In the genomic region with DNA sequence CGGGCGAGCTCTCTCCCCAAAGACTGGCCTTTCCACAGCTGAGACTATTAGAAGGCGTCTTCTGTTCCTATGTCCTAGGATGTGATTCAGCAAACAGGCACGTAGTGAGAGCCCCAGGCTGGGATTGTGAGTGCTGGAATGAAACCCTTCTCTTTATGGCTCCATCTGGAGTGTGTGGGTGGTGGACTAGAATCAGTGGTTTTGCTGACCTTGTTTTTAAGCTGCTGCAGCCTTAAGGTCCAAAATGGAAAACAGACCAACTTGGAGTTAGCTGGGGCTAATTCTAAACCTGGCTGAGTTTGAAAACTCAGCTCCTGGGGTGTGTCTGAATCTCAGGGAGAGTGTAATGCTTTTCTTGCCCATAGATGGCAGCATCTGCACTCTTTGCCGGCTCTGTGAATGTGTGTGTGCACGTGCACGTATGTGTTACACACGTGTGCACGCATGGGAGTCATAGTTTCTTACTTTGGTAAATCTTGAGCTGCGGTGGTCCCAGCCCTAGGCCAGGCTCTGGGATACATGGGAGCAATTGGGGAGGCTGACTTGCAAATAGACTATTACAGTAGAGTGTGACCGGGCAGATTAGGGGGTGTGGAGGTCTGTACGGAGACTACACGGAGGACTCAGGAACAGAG, we compare ENCODE assay signal across 1 cellular context.
A peak's percentile ranks its signal among the peaks of the same experiment; 100 is the strongest.
TF ChIP-seq lines count a peak whose summit lies in the region.

No MANE protein-coding gene starts in this region.

TF ChIP-seq in K562, 482 proteins besides CTCF, POLR2A, EP300 and RAD21 (continued from another document and continues in another):
- TF ChIP-seq MYC (IDR thresholded peaks at IDR 0.05; ENCODE audit: low read depth, low read length) (peak; percentile 92), MYC (CRISPR knock-in tag; IDR thresholded peaks at IDR 0.05; ENCODE audit: borderline replicate concordance, low read depth) (no peak), ARID1B (IDR thresholded peaks at IDR 0.05) (peak; percentile 41; the same call in 1 of the 2 replicates), BRD4 (IDR thresholded peaks at IDR 0.05) (no peak), JUN (IDR thresholded peaks at IDR 0.05; ENCODE audit: borderline replicate concordance, low read depth, low read length) (no peak), JUN (CRISPR knock-in tag; IDR thresholded peaks at IDR 0.05; ENCODE audit: borderline replicate concordance) (peak; percentile 42; the same call in 1 of the 2 replicates), PYGO2 (tag; IDR thresholded peaks at IDR 0.05) (no peak), KLF10 (CRISPR knock-in tag; IDR thresholded peaks at IDR 0.05) (no peak), HNRNPL (IDR thresholded peaks at IDR 0.05; ENCODE audit: low read depth, low read length) (no peak), SOX6 (IDR thresholded peaks at IDR 0.05) (peak; percentile 74), EGR1 (conservative IDR thresholded peaks at IDR 0.05) (0 out of 2 replicates have a peak, but pooled peaks have one; percentile 9), HMG20A (CRISPR knock-in tag; conservative IDR thresholded peaks at IDR 0.05) (no peak), C11orf30 (IDR thresholded peaks at IDR 0.05; ENCODE audit: low read depth) (peak; percentile 42; the same call in 1 of the 2 replicates), FOXA3 (CRISPR knock-in tag; conservative IDR thresholded peaks at IDR 0.05 in 1 of 2, IDR thresholded peaks at IDR 0.05 in 1 of 2) (peak; percentile 31 to 83; a peak in 2 of 4 replicates), STAT5A (IDR thresholded peaks at IDR 0.05; ENCODE audit: borderline replicate concordance, low read length) (no peak), CBX3 (IDR thresholded peaks at IDR 0.05; ENCODE audit: borderline replicate concordance in 1 of 2, low read length in 2 of 2) (peak in 1 of 2 experiments; percentile 55; a peak in 1 of 3 replicates), XRCC3 (IDR thresholded peaks at IDR 0.05) (no peak), CBFB (CRISPR knock-in tag; IDR thresholded peaks at IDR 0.05) (peak; percentile 40; the same call in 1 of the 2 replicates), SMC3 (conservative IDR thresholded peaks at IDR 0.05; ENCODE audit: insufficient read depth, low read depth, low read length) (peak; percentile 29; the same call in 1 of the 2 replicates), ZNF431 (CRISPR knock-in tag; IDR thresholded peaks at IDR 0.05) (peak; percentile 75), ZNF140 (CRISPR knock-in tag; IDR thresholded peaks at IDR 0.05) (no peak), GTF2F1 (IDR thresholded peaks at IDR 0.05; ENCODE audit: low read depth, low read length) (no peak), ZNF583 (CRISPR knock-in tag; IDR thresholded peaks at IDR 0.05) (no peak), SRSF1 (IDR thresholded peaks at IDR 0.05; ENCODE audit: low read depth, low read length) (no peak), BRD9 (IDR thresholded peaks at IDR 0.05; ENCODE audit: low read depth, partially characterized antibody) (peak; percentile 53), ZKSCAN8 (CRISPR knock-in tag; IDR thresholded peaks at IDR 0.05) (no peak), ZNF764 (CRISPR knock-in tag; IDR thresholded peaks at IDR 0.05; ENCODE audit: low read depth) (no peak), ERF (CRISPR knock-in tag; IDR thresholded peaks at IDR 0.05) (0 out of 2 replicates have a peak, but pooled peaks have one; percentile 23)
- TF ChIP-seq, protein P1, sequence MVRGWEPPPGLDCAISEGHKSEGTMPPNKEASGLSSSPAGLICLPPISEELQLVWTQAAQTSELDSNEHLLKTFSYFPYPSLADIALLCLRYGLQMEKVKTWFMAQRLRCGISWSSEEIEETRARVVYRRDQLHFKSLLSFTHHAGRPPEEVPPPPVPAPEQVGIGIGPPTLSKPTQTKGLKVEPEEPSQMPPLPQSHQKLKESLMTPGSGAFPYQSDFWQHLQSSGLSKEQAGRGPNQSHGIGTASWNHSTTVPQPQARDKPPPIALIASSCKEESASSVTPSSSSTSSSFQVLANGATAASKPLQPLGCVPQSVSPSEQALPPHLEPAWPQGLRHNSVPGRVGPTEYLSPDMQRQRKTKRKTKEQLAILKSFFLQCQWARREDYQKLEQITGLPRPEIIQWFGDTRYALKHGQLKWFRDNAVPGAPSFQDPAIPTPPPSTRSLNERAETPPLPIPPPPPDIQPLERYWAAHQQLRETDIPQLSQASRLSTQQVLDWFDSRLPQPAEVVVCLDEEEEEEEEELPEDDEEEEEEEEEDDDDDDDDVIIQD (CRISPR knock-in tag; IDR thresholded peaks at IDR 0.05), result no peak
- TF ChIP-seq, protein P2, sequence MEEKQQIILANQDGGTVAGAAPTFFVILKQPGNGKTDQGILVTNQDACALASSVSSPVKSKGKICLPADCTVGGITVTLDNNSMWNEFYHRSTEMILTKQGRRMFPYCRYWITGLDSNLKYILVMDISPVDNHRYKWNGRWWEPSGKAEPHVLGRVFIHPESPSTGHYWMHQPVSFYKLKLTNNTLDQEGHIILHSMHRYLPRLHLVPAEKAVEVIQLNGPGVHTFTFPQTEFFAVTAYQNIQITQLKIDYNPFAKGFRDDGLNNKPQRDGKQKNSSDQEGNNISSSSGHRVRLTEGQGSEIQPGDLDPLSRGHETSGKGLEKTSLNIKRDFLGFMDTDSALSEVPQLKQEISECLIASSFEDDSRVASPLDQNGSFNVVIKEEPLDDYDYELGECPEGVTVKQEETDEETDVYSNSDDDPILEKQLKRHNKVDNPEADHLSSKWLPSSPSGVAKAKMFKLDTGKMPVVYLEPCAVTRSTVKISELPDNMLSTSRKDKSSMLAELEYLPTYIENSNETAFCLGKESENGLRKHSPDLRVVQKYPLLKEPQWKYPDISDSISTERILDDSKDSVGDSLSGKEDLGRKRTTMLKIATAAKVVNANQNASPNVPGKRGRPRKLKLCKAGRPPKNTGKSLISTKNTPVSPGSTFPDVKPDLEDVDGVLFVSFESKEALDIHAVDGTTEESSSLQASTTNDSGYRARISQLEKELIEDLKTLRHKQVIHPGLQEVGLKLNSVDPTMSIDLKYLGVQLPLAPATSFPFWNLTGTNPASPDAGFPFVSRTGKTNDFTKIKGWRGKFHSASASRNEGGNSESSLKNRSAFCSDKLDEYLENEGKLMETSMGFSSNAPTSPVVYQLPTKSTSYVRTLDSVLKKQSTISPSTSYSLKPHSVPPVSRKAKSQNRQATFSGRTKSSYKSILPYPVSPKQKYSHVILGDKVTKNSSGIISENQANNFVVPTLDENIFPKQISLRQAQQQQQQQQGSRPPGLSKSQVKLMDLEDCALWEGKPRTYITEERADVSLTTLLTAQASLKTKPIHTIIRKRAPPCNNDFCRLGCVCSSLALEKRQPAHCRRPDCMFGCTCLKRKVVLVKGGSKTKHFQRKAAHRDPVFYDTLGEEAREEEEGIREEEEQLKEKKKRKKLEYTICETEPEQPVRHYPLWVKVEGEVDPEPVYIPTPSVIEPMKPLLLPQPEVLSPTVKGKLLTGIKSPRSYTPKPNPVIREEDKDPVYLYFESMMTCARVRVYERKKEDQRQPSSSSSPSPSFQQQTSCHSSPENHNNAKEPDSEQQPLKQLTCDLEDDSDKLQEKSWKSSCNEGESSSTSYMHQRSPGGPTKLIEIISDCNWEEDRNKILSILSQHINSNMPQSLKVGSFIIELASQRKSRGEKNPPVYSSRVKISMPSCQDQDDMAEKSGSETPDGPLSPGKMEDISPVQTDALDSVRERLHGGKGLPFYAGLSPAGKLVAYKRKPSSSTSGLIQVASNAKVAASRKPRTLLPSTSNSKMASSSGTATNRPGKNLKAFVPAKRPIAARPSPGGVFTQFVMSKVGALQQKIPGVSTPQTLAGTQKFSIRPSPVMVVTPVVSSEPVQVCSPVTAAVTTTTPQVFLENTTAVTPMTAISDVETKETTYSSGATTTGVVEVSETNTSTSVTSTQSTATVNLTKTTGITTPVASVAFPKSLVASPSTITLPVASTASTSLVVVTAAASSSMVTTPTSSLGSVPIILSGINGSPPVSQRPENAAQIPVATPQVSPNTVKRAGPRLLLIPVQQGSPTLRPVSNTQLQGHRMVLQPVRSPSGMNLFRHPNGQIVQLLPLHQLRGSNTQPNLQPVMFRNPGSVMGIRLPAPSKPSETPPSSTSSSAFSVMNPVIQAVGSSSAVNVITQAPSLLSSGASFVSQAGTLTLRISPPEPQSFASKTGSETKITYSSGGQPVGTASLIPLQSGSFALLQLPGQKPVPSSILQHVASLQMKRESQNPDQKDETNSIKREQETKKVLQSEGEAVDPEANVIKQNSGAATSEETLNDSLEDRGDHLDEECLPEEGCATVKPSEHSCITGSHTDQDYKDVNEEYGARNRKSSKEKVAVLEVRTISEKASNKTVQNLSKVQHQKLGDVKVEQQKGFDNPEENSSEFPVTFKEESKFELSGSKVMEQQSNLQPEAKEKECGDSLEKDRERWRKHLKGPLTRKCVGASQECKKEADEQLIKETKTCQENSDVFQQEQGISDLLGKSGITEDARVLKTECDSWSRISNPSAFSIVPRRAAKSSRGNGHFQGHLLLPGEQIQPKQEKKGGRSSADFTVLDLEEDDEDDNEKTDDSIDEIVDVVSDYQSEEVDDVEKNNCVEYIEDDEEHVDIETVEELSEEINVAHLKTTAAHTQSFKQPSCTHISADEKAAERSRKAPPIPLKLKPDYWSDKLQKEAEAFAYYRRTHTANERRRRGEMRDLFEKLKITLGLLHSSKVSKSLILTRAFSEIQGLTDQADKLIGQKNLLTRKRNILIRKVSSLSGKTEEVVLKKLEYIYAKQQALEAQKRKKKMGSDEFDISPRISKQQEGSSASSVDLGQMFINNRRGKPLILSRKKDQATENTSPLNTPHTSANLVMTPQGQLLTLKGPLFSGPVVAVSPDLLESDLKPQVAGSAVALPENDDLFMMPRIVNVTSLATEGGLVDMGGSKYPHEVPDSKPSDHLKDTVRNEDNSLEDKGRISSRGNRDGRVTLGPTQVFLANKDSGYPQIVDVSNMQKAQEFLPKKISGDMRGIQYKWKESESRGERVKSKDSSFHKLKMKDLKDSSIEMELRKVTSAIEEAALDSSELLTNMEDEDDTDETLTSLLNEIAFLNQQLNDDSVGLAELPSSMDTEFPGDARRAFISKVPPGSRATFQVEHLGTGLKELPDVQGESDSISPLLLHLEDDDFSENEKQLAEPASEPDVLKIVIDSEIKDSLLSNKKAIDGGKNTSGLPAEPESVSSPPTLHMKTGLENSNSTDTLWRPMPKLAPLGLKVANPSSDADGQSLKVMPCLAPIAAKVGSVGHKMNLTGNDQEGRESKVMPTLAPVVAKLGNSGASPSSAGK (IDR thresholded peaks at IDR 0.05), result peak; percentile 97
- TF ChIP-seq, protein P3, sequence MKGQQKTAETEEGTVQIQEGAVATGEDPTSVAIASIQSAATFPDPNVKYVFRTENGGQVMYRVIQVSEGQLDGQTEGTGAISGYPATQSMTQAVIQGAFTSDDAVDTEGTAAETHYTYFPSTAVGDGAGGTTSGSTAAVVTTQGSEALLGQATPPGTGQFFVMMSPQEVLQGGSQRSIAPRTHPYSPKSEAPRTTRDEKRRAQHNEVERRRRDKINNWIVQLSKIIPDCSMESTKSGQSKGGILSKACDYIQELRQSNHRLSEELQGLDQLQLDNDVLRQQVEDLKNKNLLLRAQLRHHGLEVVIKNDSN (CRISPR knock-in tag; IDR thresholded peaks at IDR 0.05), result peak; percentile 77
- TF ChIP-seq, protein P4, sequence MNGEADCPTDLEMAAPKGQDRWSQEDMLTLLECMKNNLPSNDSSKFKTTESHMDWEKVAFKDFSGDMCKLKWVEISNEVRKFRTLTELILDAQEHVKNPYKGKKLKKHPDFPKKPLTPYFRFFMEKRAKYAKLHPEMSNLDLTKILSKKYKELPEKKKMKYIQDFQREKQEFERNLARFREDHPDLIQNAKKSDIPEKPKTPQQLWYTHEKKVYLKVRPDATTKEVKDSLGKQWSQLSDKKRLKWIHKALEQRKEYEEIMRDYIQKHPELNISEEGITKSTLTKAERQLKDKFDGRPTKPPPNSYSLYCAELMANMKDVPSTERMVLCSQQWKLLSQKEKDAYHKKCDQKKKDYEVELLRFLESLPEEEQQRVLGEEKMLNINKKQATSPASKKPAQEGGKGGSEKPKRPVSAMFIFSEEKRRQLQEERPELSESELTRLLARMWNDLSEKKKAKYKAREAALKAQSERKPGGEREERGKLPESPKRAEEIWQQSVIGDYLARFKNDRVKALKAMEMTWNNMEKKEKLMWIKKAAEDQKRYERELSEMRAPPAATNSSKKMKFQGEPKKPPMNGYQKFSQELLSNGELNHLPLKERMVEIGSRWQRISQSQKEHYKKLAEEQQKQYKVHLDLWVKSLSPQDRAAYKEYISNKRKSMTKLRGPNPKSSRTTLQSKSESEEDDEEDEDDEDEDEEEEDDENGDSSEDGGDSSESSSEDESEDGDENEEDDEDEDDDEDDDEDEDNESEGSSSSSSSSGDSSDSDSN (IDR thresholded peaks at IDR 0.05; ENCODE audit: borderline replicate concordance in 1 of 2, low read depth in 2 of 2, low read length in 2 of 2), result no peak
- TF ChIP-seq, protein P5, sequence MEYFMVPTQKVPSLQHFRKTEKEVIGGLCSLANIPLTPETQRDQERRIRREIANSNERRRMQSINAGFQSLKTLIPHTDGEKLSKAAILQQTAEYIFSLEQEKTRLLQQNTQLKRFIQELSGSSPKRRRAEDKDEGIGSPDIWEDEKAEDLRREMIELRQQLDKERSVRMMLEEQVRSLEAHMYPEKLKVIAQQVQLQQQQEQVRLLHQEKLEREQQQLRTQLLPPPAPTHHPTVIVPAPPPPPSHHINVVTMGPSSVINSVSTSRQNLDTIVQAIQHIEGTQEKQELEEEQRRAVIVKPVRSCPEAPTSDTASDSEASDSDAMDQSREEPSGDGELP (CRISPR knock-in tag; IDR thresholded peaks at IDR 0.05; ENCODE audit: borderline replicate concordance), result 0 out of 2 replicates have a peak, but pooled peaks have one; percentile 43
- TF ChIP-seq, protein P6, sequence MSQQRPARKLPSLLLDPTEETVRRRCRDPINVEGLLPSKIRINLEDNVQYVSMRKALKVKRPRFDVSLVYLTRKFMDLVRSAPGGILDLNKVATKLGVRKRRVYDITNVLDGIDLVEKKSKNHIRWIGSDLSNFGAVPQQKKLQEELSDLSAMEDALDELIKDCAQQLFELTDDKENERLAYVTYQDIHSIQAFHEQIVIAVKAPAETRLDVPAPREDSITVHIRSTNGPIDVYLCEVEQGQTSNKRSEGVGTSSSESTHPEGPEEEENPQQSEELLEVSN (IDR thresholded peaks at IDR 0.05; ENCODE audit: borderline replicate concordance in 1 of 2, extremely low read depth in 1 of 2, insufficient read depth in 1 of 2, insufficient read length in 1 of 2, low read depth in 1 of 2, low read length in 1 of 2, poor library complexity in 1 of 2, severe bottlenecking in 1 of 2), result peak; percentile 84 to 90
- TF ChIP-seq, protein P7, sequence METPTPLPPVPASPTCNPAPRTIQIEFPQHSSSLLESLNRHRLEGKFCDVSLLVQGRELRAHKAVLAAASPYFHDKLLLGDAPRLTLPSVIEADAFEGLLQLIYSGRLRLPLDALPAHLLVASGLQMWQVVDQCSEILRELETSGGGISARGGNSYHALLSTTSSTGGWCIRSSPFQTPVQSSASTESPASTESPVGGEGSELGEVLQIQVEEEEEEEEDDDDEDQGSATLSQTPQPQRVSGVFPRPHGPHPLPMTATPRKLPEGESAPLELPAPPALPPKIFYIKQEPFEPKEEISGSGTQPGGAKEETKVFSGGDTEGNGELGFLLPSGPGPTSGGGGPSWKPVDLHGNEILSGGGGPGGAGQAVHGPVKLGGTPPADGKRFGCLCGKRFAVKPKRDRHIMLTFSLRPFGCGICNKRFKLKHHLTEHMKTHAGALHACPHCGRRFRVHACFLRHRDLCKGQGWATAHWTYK (CRISPR knock-in tag; IDR thresholded peaks at IDR 0.05), result peak; percentile 58; the same call in 1 of the 2 replicates
- TF ChIP-seq, protein P8, sequence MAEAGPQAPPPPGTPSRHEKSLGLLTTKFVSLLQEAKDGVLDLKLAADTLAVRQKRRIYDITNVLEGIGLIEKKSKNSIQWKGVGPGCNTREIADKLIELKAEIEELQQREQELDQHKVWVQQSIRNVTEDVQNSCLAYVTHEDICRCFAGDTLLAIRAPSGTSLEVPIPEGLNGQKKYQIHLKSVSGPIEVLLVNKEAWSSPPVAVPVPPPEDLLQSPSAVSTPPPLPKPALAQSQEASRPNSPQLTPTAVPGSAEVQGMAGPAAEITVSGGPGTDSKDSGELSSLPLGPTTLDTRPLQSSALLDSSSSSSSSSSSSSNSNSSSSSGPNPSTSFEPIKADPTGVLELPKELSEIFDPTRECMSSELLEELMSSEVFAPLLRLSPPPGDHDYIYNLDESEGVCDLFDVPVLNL (CRISPR knock-in tag; IDR thresholded peaks at IDR 0.05; ENCODE audit: low read depth), result peak; percentile 78
